In the genomic region with DNA sequence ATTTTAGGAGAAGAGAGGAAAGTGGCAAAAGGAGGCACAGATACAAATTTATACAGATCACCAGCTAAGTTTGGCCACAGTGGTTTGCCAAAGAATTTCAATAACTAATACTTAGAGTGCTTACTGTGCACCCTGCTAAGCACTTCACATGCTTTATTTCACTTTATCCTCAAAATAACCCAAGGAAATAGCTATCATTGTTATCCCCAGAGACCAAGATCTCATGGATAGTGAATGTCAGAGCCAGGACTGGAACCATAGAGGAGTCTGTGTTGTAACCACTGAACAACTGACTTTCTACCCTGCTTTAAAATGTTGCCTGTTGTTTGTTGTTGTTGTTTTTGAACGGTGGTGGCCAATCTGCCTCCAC, we compare ENCODE assay signal across 9 cellular contexts. TPM values are rescaled to one million over a fixed set of nuclear protein-coding genes. Genes with fewer than 3 reads are reported as not detected.
DNase-seq lines count a peak whose midpoint lies in the region; ATAC-seq and TF ChIP-seq lines count a peak whose summit lies in the region.
"Had no signal": no experiment of that assay in that cellular context is flagged by ENCODE, and none has a peak within 500 bp of the region (broad histone marks: within the 10 kb centered on the region; RNA-seq: fewer than 3 reads in every experiment).

No MANE protein-coding gene starts in this region.

- ATAC-seq in naive thymus-derived CD4-positive, alpha-beta T cell = no peak
- ATAC-seq in GM19035 (IDR thresholded peaks at IDR 0.05; ENCODE audit: unreplicated experiment) (no peak), GM21717 (IDR thresholded peaks at IDR 0.05; ENCODE audit: unreplicated experiment) (no peak)

- H3K27ac ChIP-seq in HUES64 (ENCODE audit: low read depth, low read length) = no peak overlapping the region; the same call in 1 of the 2 replicates
- peak overlapping the region; percentile 100 for H3K27ac ChIP-seq in naive thymus-derived CD4-positive, alpha-beta T cell (ENCODE audit: low read depth, low read length)
- H3K27ac ChIP-seq: WERI-Rb-1 had no signal

- peak overlapping the region; percentile 97 to 100 (median 99) for H3K27ac Mint-ChIP-seq in naive thymus-derived CD4-positive, alpha-beta T cell

- H3K4me3 Mint-ChIP-seq in naive thymus-derived CD4-positive, alpha-beta T cell = peak overlapping the region; percentile 88 to 98 (median 94)

- H3K27me3 Mint-ChIP-seq in naive thymus-derived CD4-positive, alpha-beta T cell = peaks cover 0 to 2% (median 0%) of the 10 kb centered on the region in 5 donors

- TF ChIP-seq CTCF in AG04449 (IDR thresholded peaks at IDR 0.05; ENCODE audit: insufficient read depth, low read length, missing control alignments) (no peak), choroid plexus epithelial cell (conservative IDR thresholded peaks at IDR 0.05; ENCODE audit: low read depth, low read length) (no peak)

- POLR2A ChIA-PET in AG04449 (lab: Yijun Ruan, JAX) = interaction anchor here (1.0 to 1.5 kb wide), 2 partner anchors 53 to 54 kb away, joined by 3 to 4 read pairs; a partner anchor contains a TSS
- POLR2A ChIA-PET in naive thymus-derived CD4-positive, alpha-beta T cell (lab: Charles Lee) = interaction anchor here (0.6 to 7.1 kb wide), 29 partner anchors 8 to 1020 kb away, joined by 3 to 188 read pairs (median 6); a partner anchor contains a TSS

- DNase-seq in AG04449 (ENCODE audit: low read depth, low spot score) (peak; percentile 58), choroid plexus epithelial cell (ENCODE audit: low read depth) (peak; percentile 71), Kasumi-1 (lab: John Stamatoyannopoulos, UW) (no peak), kidney tubule cell (ENCODE audit: low spot score) (no peak)
- DNase-seq in naive thymus-derived CD4-positive, alpha-beta T cell = no peak

- H3K36me3 Mint-ChIP-seq in naive thymus-derived CD4-positive, alpha-beta T cell = peaks cover 0 to 14% (median 5%) of the 10 kb centered on the region in 5 donors

- H3K9me3 Mint-ChIP-seq in naive thymus-derived CD4-positive, alpha-beta T cell = no peaks in the 10 kb centered on the region

- H3K4me1 ChIP-seq in HUES64 (ENCODE audit: insufficient read depth, low read length) = peaks cover 19% of the 10 kb centered on the region
- H3K4me1 ChIP-seq in naive thymus-derived CD4-positive, alpha-beta T cell (ENCODE audit: control insufficient read depth in 2 of 2, insufficient read depth in 2 of 2, low read length in 2 of 2) = peaks cover 15 to 40% of the 10 kb centered on the region in 2 donors

- H3K36me3 ChIP-seq in HUES64 (ENCODE audit: insufficient read depth, low read length) = no peaks in the 10 kb centered on the region
- peaks cover 0 to 6% (median 0%) of the 10 kb centered on the region in 3 experiments for H3K36me3 ChIP-seq in naive thymus-derived CD4-positive, alpha-beta T cell (ENCODE audit: control insufficient read depth in 2 of 3, insufficient read depth in 3 of 3, low read length in 3 of 3)
- H3K36me3 ChIP-seq: WERI-Rb-1 had no signal

- intact Hi-C loops in naive thymus-derived CD4-positive, alpha-beta T cell (cut with micrococcal nuclease) = loop anchor here (1.0 to 10.0 kb wide), 9 partner anchors 19 to 1999 kb away; a partner anchor contains a TSS

- peaks cover 36 to 67% (median 50%) of the 10 kb centered on the region in 7 donors for H3K4me1 Mint-ChIP-seq in naive thymus-derived CD4-positive, alpha-beta T cell

- H3K9me3 ChIP-seq in HUES64 (ENCODE audit: insufficient read depth, low read depth, low read length) = no peaks in the 10 kb centered on the region
- no peaks in the 10 kb centered on the region for H3K9me3 ChIP-seq in naive thymus-derived CD4-positive, alpha-beta T cell (ENCODE audit: control insufficient read depth in 2 of 3, low read length in 3 of 3)

- CTCF ChIA-PET in AG04449 (lab: Yijun Ruan, JAX) = interaction anchor here (0.6 to 2.0 kb wide), 5 partner anchors 8 to 75 kb away, joined by 3 to 6 read pairs (median 4); a partner anchor contains a TSS
- CTCF ChIA-PET in naive thymus-derived CD4-positive, alpha-beta T cell (lab: Charles Lee) = interaction anchor here (0.7 to 3.8 kb wide), 13 partner anchors 8 to 77 kb away, joined by 3 to 21 read pairs (median 3); a partner anchor contains a TSS

- no CpG with 5 or more reads among the region's 1 CpG for whole genome bisulfite sequencing in HUES64

- H3K9ac ChIP-seq in HUES64 (ENCODE audit: low read depth, low read length) = no peak overlapping the region

- no peaks in the 10 kb centered on the region for H3K27me3 ChIP-seq in HUES64 (ENCODE audit: insufficient read depth, low read length)
- H3K27me3 ChIP-seq in naive thymus-derived CD4-positive, alpha-beta T cell (ENCODE audit: control insufficient read depth in 2 of 2, insufficient read depth in 2 of 2, low read length in 2 of 2) = no peaks in the 10 kb centered on the region

- no peak overlapping the region for H3K4me3 ChIP-seq in AG04449 (ENCODE audit: low read depth, low read length)
- peak overlapping the region; percentile 69 for H3K4me3 ChIP-seq in HUES64 (ENCODE audit: low read length)
- no peak overlapping the region for H3K4me3 ChIP-seq in choroid plexus epithelial cell (ENCODE audit: low read depth, low read length)
- H3K4me3 ChIP-seq in naive thymus-derived CD4-positive, alpha-beta T cell (ENCODE audit: low read length) = peak overlapping the region; percentile 64

RNA-seq across cellular contexts. Expression of a gene that starts 1.3 kb away (rescaled TPM):
- polyA plus RNA-seq in HUES64 (2013, experiment 1 of 2) = 1.8 TPM
- 2.8 TPM for polyA plus RNA-seq in HUES64 (2013, experiment 2 of 2)
- total RNA-seq in naive thymus-derived CD4-positive, alpha-beta T cell = 100 to 1,000 TPM in 4 of 5 experiments, 10 to 100 TPM in 1; 26.9 to 258 (median 134) TPM
- polyA plus RNA-seq in naive thymus-derived CD4-positive, alpha-beta T cell = 10 to 100 TPM; 43.2 to 46.3 TPM

RNA-seq across cellular contexts. Expression of a gene that starts 53.4 kb away (rescaled TPM):
- 81.8 TPM for polyA plus RNA-seq in HUES64 (2013, experiment 1 of 2)
- 91.6 TPM for polyA plus RNA-seq in HUES64 (2013, experiment 2 of 2)
- 10 to 100 TPM in 4 of 5 experiments, 1 to 10 TPM in 1; 4.3 to 27.2 (median 13.0) TPM for total RNA-seq in naive thymus-derived CD4-positive, alpha-beta T cell
- 1 to 10 TPM; 7.1 to 7.6 TPM for polyA plus RNA-seq in naive thymus-derived CD4-positive, alpha-beta T cell

RNA-seq across cellular contexts. Expression of a gene that starts 56.3 kb away (rescaled TPM):
- polyA plus RNA-seq in HUES64 (2013, experiment 1 of 2) = 13.4 TPM
- 10.3 TPM for polyA plus RNA-seq in HUES64 (2013, experiment 2 of 2)
- total RNA-seq in naive thymus-derived CD4-positive, alpha-beta T cell = 1 to 10 TPM; 4.7 to 8.7 (median 6.8) TPM
- polyA plus RNA-seq in naive thymus-derived CD4-positive, alpha-beta T cell = 1 to 10 TPM; 5.0 to 7.8 TPM

Comparison
In these comparisons a context has a peak if more than half of its experiments do, and no peak if none do; other contexts are left out.
1. DNase-seq: peak in AG04449 (single experiment) and choroid plexus epithelial cell (single experiment); none in naive thymus-derived CD4-positive, alpha-beta T cell (0 of 9), Kasumi-1 (0 of 2) and kidney tubule cell (single experiment).
2. H3K4me3 ChIP-seq: peak in HUES64 (single experiment) and naive thymus-derived CD4-positive, alpha-beta T cell (single experiment); none in AG04449 (single experiment) and choroid plexus epithelial cell (single experiment).